ENCODE assay signal across 32 cellular contexts in the genomic region with DNA sequence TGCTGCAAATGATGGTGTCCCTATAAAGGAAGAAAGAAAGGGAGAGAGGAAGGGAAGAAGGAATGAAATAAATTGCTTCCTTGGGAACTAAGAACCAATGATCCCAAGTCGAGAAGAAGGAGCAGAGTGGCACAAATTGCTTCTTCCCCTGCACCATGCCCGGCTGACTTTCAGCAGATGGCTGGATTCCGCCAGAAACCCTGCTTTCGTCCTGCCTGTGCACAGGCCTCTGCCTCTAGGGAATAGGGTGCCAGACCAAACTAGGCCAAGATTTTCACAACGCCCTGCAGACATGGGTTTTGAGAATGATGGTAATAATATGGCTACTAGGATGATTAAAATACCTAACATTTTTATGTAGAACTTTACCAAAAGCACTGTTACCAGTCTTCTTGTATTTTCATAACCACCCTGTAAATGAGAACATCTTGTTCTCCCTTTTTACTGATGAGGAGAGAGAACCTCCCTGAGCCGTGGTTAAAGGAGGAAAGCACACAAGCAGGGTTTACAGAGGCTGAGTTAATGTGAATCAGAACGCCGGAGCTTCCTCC.
"Had no signal": no experiment of that assay in that cellular context is flagged by ENCODE, and none has a peak within 500 bp of the region (broad histone marks: within the 10 kb centered on the region; RNA-seq: fewer than 3 reads in every experiment).

No MANE protein-coding gene starts in this region.

- ATAC-seq: activated CD8-positive, alpha-beta T cell treated with anti-CD3 and anti-CD28 coated beads for 36 hours; activated T-cell treated with anti-CD3 and anti-CD28 coated beads, Interleukin-2, amount 50 U/mL, for 72 hours; activated T-helper 17 cell treated with anti-CD3 and anti-CD28 coated beads, Interleukin-2, amount 50 U/mL, for 72 hours; Panc1 had no signal

- H3K9me3 ChIP-seq: SJSA1, SK-N-SH had no signal

- H3K4me2 ChIP-seq: KMS-11, SK-N-SH had no signal

- H3K27ac ChIP-seq: cardiac muscle cell, KMS-11, SJSA1 had no signal

- DNase-seq: activated CD4-positive, alpha-beta T cell treated with anti-CD3 and anti-CD28 coated beads, Interleukin-2, amount 10 ng/mL, durations not matched to agents 24 days and 14 days; activated CD4-positive, alpha-beta T cell treated with anti-CD3 and anti-CD28 coated beads, Interleukin-2, amount 50 U/mL, for 4 hours; activated CD8-positive, alpha-beta T cell treated with anti-CD3 and anti-CD28 coated beads for 36 hours; activated effector memory CD4-positive, alpha-beta T cell treated with anti-CD3 and anti-CD28 coated beads, Interleukin-2, amount 50 U/mL, for 16 hours; activated naive CD4-positive, alpha-beta T cell; activated naive CD4-positive, alpha-beta T cell treated with anti-CD3 and anti-CD28 coated beads, Interleukin-2, amount 50 U/mL, for 16 hours; activated naive CD8-positive, alpha-beta T cell treated with anti-CD3 and anti-CD28 coated beads for 36 hours; activated T-cell treated with anti-CD3 and anti-CD28 coated beads, Interleukin-2, amount 50 U/mL, for 1 hour; activated T-cell treated with anti-CD3 and anti-CD28 coated beads, Interleukin-2, amount 50 U/mL, for 72 hours; MM.1S; NCI-H1092 treated with DMSO at 0.1 percent for 48 hours; NCI-H1417; NCI-H146; NCI-H187; NCI-H2029 treated with DMSO at 0.1 percent for 48 hours; NCI-H2107; NCI-H2171; NCI-H2227 treated with DMSO at 0.1 percent for 48 hours; NCI-H446; NCI-H510A treated with DMSO at 0.1 percent for 48 hours; NCI-H526 treated with DMSO at 0.1 percent for 48 hours; NCI-H774; SHP77 treated with DMSO at 0.1 percent for 48 hours; SK-N-SH had no signal

- H3K9ac ChIP-seq: KMS-11, SK-N-SH had no signal

- H3K27me3 ChIP-seq: cardiac muscle cell, SJSA1 had no signal

- H3K4me1 Mint-ChIP-seq: activated CD4-positive, alpha-beta T cell treated with anti-CD3 and anti-CD28 coated beads, Interleukin-2, amount 10 ng/mL, durations not matched to agents 24 days and 14 days; activated naive CD8-positive, alpha-beta T cell treated with anti-CD3 and anti-CD28 coated beads for 36 hours; activated T-helper 17 cell treated with anti-CD3 and anti-CD28 coated beads, Interleukin-2, amount 50 U/mL, for 72 hours; central memory CD8-positive, alpha-beta T cell had no signal

- H3K36me3 ChIP-seq: cardiac muscle cell, SJSA1 had no signal

- H3K4me3 ChIP-seq: cardiac muscle cell, SJSA1 had no signal

- H3K4me3 Mint-ChIP-seq: activated CD4-positive, alpha-beta T cell treated with anti-CD3 and anti-CD28 coated beads, Interleukin-2, amount 10 ng/mL, durations not matched to agents 24 days and 14 days; activated CD8-positive, alpha-beta T cell treated with anti-CD3 and anti-CD28 coated beads for 36 hours; activated naive CD8-positive, alpha-beta T cell treated with anti-CD3 and anti-CD28 coated beads for 36 hours; activated T-cell treated with anti-CD3 and anti-CD28 coated beads, Interleukin-2, amount 50 U/mL, for 72 hours; activated T-helper 17 cell treated with anti-CD3 and anti-CD28 coated beads, Interleukin-2, amount 50 U/mL, for 72 hours; central memory CD8-positive, alpha-beta T cell; T-helper 1 cell treated with Interleukin-12 subunit alpha and Interleukin-12 subunit beta and Interleukin-4 antibody, amounts not matched to agents 30 μg/mL and 1 μg/mL, for 36 hours; T-helper 2 cell treated with Interferon-gamma antibody and Interleukin-4, amounts not matched to agents 5 μg/mL and 100 μg/mL, for 36 hours had no signal

- H3K9me3 Mint-ChIP-seq: activated CD4-positive, alpha-beta T cell treated with anti-CD3 and anti-CD28 coated beads, Interleukin-2, amount 10 ng/mL, durations not matched to agents 24 days and 14 days; activated CD8-positive, alpha-beta T cell treated with anti-CD3 and anti-CD28 coated beads for 36 hours; activated naive CD8-positive, alpha-beta T cell treated with anti-CD3 and anti-CD28 coated beads for 36 hours; activated T-cell treated with anti-CD3 and anti-CD28 coated beads, Interleukin-2, amount 50 U/mL, for 72 hours; activated T-helper 17 cell treated with anti-CD3 and anti-CD28 coated beads, Interleukin-2, amount 50 U/mL, for 72 hours; central memory CD8-positive, alpha-beta T cell; T-helper 1 cell treated with Interleukin-12 subunit alpha and Interleukin-12 subunit beta and Interleukin-4 antibody, amounts not matched to agents 30 μg/mL and 1 μg/mL, for 36 hours; T-helper 2 cell treated with Interferon-gamma antibody and Interleukin-4, amounts not matched to agents 5 μg/mL and 100 μg/mL, for 36 hours had no signal

- H3K27ac Mint-ChIP-seq: activated CD4-positive, alpha-beta T cell treated with anti-CD3 and anti-CD28 coated beads, Interleukin-2, amount 10 ng/mL, durations not matched to agents 24 days and 14 days; activated CD8-positive, alpha-beta T cell treated with anti-CD3 and anti-CD28 coated beads for 36 hours; activated naive CD8-positive, alpha-beta T cell treated with anti-CD3 and anti-CD28 coated beads for 36 hours; activated T-cell treated with anti-CD3 and anti-CD28 coated beads, Interleukin-2, amount 50 U/mL, for 72 hours; activated T-helper 17 cell treated with anti-CD3 and anti-CD28 coated beads, Interleukin-2, amount 50 U/mL, for 72 hours; T-helper 1 cell treated with Interleukin-12 subunit alpha and Interleukin-12 subunit beta and Interleukin-4 antibody, amounts not matched to agents 30 μg/mL and 1 μg/mL, for 36 hours; T-helper 2 cell treated with Interferon-gamma antibody and Interleukin-4, amounts not matched to agents 5 μg/mL and 100 μg/mL, for 36 hours had no signal

- H3K36me3 Mint-ChIP-seq: activated naive CD8-positive, alpha-beta T cell treated with anti-CD3 and anti-CD28 coated beads for 36 hours had no signal
